17 cellular contexts compared by ENCODE assay signal in the genomic region with DNA sequence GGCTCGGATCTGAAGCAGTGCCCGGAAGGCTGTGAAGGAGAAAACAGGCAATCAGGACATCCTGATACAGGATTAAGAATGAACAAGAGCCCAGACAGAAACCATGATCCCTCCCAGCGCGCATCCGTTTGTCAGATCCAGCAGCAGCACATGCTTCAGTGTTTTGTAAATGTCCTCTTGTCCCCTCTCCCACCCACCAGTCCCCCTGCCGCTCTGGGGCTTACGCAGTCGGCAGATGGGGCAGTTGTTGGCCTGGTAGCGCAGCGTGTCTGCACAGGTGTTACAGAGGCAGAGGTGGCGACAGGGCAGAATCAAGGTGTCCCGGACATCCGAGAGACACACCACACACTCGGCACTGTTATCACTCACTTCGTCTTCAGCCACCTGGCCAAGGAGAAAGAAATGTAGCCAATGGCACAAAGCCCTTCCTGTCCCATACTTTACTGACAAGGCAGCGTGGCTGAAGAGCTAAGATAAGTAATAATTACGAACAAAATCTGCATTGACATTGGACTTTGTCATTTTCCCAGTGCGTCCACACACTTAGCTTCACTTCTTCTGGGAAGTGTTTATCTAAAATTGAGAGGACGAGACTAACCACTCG. TPM values are rescaled to one million over a fixed set of nuclear protein-coding genes. Genes with fewer than 3 reads are reported as not detected.
DNase-seq lines count a peak whose midpoint lies in the region; ATAC-seq and TF ChIP-seq lines count a peak whose summit lies in the region.
"Had no signal": no experiment of that assay in that cellular context is flagged by ENCODE, and none has a peak within 500 bp of the region (broad histone marks: within the 10 kb centered on the region; RNA-seq: fewer than 3 reads in every experiment).

No MANE protein-coding gene starts in this region.

- peaks cover 28% of the 10 kb centered on the region for H3K36me3 Mint-ChIP-seq in activated CD4-positive, alpha-beta memory T cell treated with anti-CD3 and anti-CD28 coated beads for 36 hours
- peaks cover 66% of the 10 kb centered on the region for H3K36me3 Mint-ChIP-seq in activated CD4-positive, alpha-beta memory T cell treated with anti-CD3 and anti-CD28 coated beads, Interleukin-2, amount 10 ng/mL, durations not matched to agents 7 days and 5 days (ENCODE audit: low read depth)
- H3K36me3 Mint-ChIP-seq in GM23338 (ENCODE audit: low read depth), result peaks cover 3% of the 10 kb centered on the region; the same call in 1 of the 3 replicates

- no peaks in the 10 kb centered on the region for H3K27me3 Mint-ChIP-seq in activated CD4-positive, alpha-beta memory T cell treated with anti-CD3 and anti-CD28 coated beads for 36 hours
- no peaks in the 10 kb centered on the region for H3K27me3 Mint-ChIP-seq in activated CD4-positive, alpha-beta memory T cell treated with anti-CD3 and anti-CD28 coated beads, Interleukin-2, amount 10 ng/mL, durations not matched to agents 7 days and 5 days
- H3K27me3 Mint-ChIP-seq in GM23338 (ENCODE audit: insufficient read depth, low read depth, poor library complexity), result peaks cover 3% of the 10 kb centered on the region

- no peaks in the 10 kb centered on the region for H3K9me3 Mint-ChIP-seq in activated CD4-positive, alpha-beta memory T cell treated with anti-CD3 and anti-CD28 coated beads for 36 hours
- H3K9me3 Mint-ChIP-seq in activated CD4-positive, alpha-beta memory T cell treated with anti-CD3 and anti-CD28 coated beads, Interleukin-2, amount 10 ng/mL, durations not matched to agents 7 days and 5 days, result no peaks in the 10 kb centered on the region
- H3K9me3 Mint-ChIP-seq in GM23338, result no peaks in the 10 kb centered on the region

- H3K27ac ChIP-seq in cingulate gyrus (ENCODE audit: low read depth, low read length), result peak overlapping the region; percentile 15
- peak overlapping the region; percentile 73 to 86 for H3K27ac ChIP-seq in testis
- H3K27ac ChIP-seq in GM23338 (ENCODE audit: low read depth), result no peak overlapping the region
- H3K27ac ChIP-seq: BLaER1 treated with 17β-estradiol and CSF1 and Interleukin-3, amounts not matched to agents 10 nM and 100 nM; SJSA1 had no signal

- peaks cover 8% of the 10 kb centered on the region; the same call in 1 of the 2 replicates for H3F3A ChIP-seq in GM23338 (replicated peaks; ENCODE audit: low read depth)

- CTCF ChIA-PET in activated CD4-positive, alpha-beta memory T cell treated with anti-CD3 and anti-CD28 coated beads for 36 hours (lab: Charles Lee), result interaction anchor here (0.9 kb wide), 1 partner anchor 114 kb away, joined by 4 read pairs; no protein-coding TSS in a partner anchor
- CTCF ChIA-PET in activated CD4-positive, alpha-beta memory T cell treated with anti-CD3 and anti-CD28 coated beads, Interleukin-2, amount 10 ng/mL, durations not matched to agents 7 days and 5 days (lab: Charles Lee), result interaction anchor here (0.8 kb wide), 1 partner anchor 118 kb away, joined by 3 read pairs; no protein-coding TSS in a partner anchor

- H3K4me3 Mint-ChIP-seq in activated CD4-positive, alpha-beta memory T cell treated with anti-CD3 and anti-CD28 coated beads for 36 hours, result no peak overlapping the region
- H3K4me3 Mint-ChIP-seq in activated CD4-positive, alpha-beta memory T cell treated with anti-CD3 and anti-CD28 coated beads, Interleukin-2, amount 10 ng/mL, durations not matched to agents 7 days and 5 days, result no peak overlapping the region
- no peak overlapping the region for H3K4me3 Mint-ChIP-seq in GM23338

- H3K9me3 ChIP-seq in testis, result no peaks in the 10 kb centered on the region
- H3K9me3 ChIP-seq: BLaER1 treated with 17β-estradiol and CSF1 and Interleukin-3, amounts not matched to agents 10 nM and 100 nM; SJSA1 had no signal

- H3K36me3 ChIP-seq in testis (ENCODE audit: low read depth, missing control alignments) (no peaks in the 10 kb centered on the region), GM23338 (ENCODE audit: insufficient read depth) (no peaks in the 10 kb centered on the region)
- H3K36me3 ChIP-seq: BLaER1 treated with 17β-estradiol and CSF1 and Interleukin-3, amounts not matched to agents 10 nM and 100 nM; SJSA1 had no signal

- TF ChIP-seq CTCF in testis (IDR thresholded peaks at IDR 0.05), result no peak
- TF ChIP-seq CTCF in GM23338 (conservative IDR thresholded peaks at IDR 0.05; ENCODE audit: low read depth in 2 of 2), result no peak

- 40 to 58% methylated on average over 20 of the region's 20 CpGs for WGBS in testis, 2 donors

- H3K27me3 ChIP-seq in testis, result no peaks in the 10 kb centered on the region
- H3K27me3 ChIP-seq in GM23338 (ENCODE audit: insufficient read depth), result no peaks in the 10 kb centered on the region
- H3K27me3 ChIP-seq: BLaER1 treated with 17β-estradiol and CSF1 and Interleukin-3, amounts not matched to agents 10 nM and 100 nM; SJSA1 had no signal

- DNase-seq in activated CD4-positive, alpha-beta memory T cell treated with anti-CD3 and anti-CD28 coated beads for 36 hours, result no peak
- no peak for DNase-seq in activated CD4-positive, alpha-beta memory T cell treated with anti-CD3 and anti-CD28 coated beads, Interleukin-2, amount 10 ng/mL, durations not matched to agents 7 days and 5 days
- peak; percentile 71 for DNase-seq in mesenteric fat pad (ENCODE audit: low spot score)
- DNase-seq in testis, result peak; percentile 17
- DNase-seq in GM23338 (ENCODE audit: low spot score), result no peak
- DNase-seq in HuH-7 (ENCODE audit: low spot score), result no peak
- DNase-seq: H7, KBM-7, NCI-H1436 treated with DMSO at 0.1 percent for 48 hours, NCI-H2081, NCI-H774 had no signal

- H3K27ac Mint-ChIP-seq in activated CD4-positive, alpha-beta memory T cell treated with anti-CD3 and anti-CD28 coated beads for 36 hours, result peak overlapping the region; percentile 28
- H3K27ac Mint-ChIP-seq in activated CD4-positive, alpha-beta memory T cell treated with anti-CD3 and anti-CD28 coated beads, Interleukin-2, amount 10 ng/mL, durations not matched to agents 7 days and 5 days, result no peak overlapping the region
- H3K27ac Mint-ChIP-seq in GM23338, result no peak overlapping the region

- H3K4me2 ChIP-seq in GM23338, result no peak overlapping the region
- H3K4me2 ChIP-seq: BLaER1 treated with 17β-estradiol and CSF1 and Interleukin-3, amounts not matched to agents 10 nM and 100 nM had no signal

- intact Hi-C loops in activated CD4-positive, alpha-beta memory T cell treated with anti-CD3 and anti-CD28 coated beads for 36 hours (cut with micrococcal nuclease), result no loop called here
- intact Hi-C loops in testis (cut with DNase I; ENCODE audit: low total_unique reads), result no loop called here

- no peak overlapping the region for H3K4me3 ChIP-seq in testis
- no peak overlapping the region for H3K4me3 ChIP-seq in GM23338
- H3K4me3 ChIP-seq: BLaER1 treated with 17β-estradiol and CSF1 and Interleukin-3, amounts not matched to agents 10 nM and 100 nM; SJSA1 had no signal

- no peaks in the 10 kb centered on the region for H4K20me1 ChIP-seq in GM23338 (replicated peaks; ENCODE audit: insufficient read depth)
- H4K20me1 ChIP-seq: BLaER1 treated with 17β-estradiol and CSF1 and Interleukin-3, amounts not matched to agents 10 nM and 100 nM had no signal

- peaks cover 47% of the 10 kb centered on the region for H3K4me1 ChIP-seq in testis
- H3K4me1 ChIP-seq in GM23338 (ENCODE audit: insufficient read depth), result peaks cover 14% of the 10 kb centered on the region
- H3K4me1 ChIP-seq: BLaER1 treated with 17β-estradiol and CSF1 and Interleukin-3, amounts not matched to agents 10 nM and 100 nM had no signal

- H3K4me1 Mint-ChIP-seq in activated CD4-positive, alpha-beta memory T cell treated with anti-CD3 and anti-CD28 coated beads for 36 hours (ENCODE audit: low read depth), result peaks cover 8% of the 10 kb centered on the region
- peaks cover 4% of the 10 kb centered on the region for H3K4me1 Mint-ChIP-seq in activated CD4-positive, alpha-beta memory T cell treated with anti-CD3 and anti-CD28 coated beads, Interleukin-2, amount 10 ng/mL, durations not matched to agents 7 days and 5 days
- H3K4me1 Mint-ChIP-seq in GM23338, result peaks cover 25% of the 10 kb centered on the region

- TF ChIP-seq POLR2A in testis (IDR thresholded peaks at IDR 0.05), result no peak

- H3K9me2 ChIP-seq in GM23338 (ENCODE audit: insufficient read depth), result no peaks in the 10 kb centered on the region

- no peaks in the 10 kb centered on the region for H3K79me2 ChIP-seq in GM23338 (replicated peaks; ENCODE audit: insufficient read depth)

- ATAC-seq in GM23338, result no peak
- no peak for ATAC-seq in GM21528 (IDR thresholded peaks at IDR 0.05; ENCODE audit: low FRiP score, unreplicated experiment)

- no peak overlapping the region for H2AFZ ChIP-seq in GM23338

- POLR2A ChIA-PET in activated CD4-positive, alpha-beta memory T cell treated with anti-CD3 and anti-CD28 coated beads for 36 hours (lab: Charles Lee), result no interaction called here
- POLR2A ChIA-PET in activated CD4-positive, alpha-beta memory T cell treated with anti-CD3 and anti-CD28 coated beads, Interleukin-2, amount 10 ng/mL, durations not matched to agents 7 days and 5 days (lab: Charles Lee), result no interaction called here

TF ChIP-seq in GM23338, 12 proteins besides CTCF, POLR2A, EP300 and RAD21 (continues in another document):
- TF ChIP-seq EZH2phosphoT487 (IDR thresholded peaks at IDR 0.05; ENCODE audit: unreplicated experiment) (no peak), ZNF114 (CRISPR knock-in tag; IDR thresholded peaks at IDR 0.05) (no peak), NANOG (IDR thresholded peaks at IDR 0.05; ENCODE audit: borderline replicate concordance) (no peak)

RNA-seq across cellular contexts. Expression of a gene that starts 20.7 kb away (rescaled TPM):
- total RNA-seq in activated CD4-positive, alpha-beta memory T cell treated with anti-CD3 and anti-CD28 coated beads for 36 hours, result under 1 TPM; 0.22 to 0.29 TPM
- under 1 TPM; 0.13 to 0.15 TPM for total RNA-seq in activated CD4-positive, alpha-beta memory T cell treated with anti-CD3 and anti-CD28 coated beads, Interleukin-2, amount 10 ng/mL, durations not matched to agents 7 days and 5 days
- total RNA-seq in mesenteric fat pad (0.16 TPM), testis (10 to 100 TPM; 22.9 to 29.4 TPM)
- polyA plus RNA-seq in testis (ENCODE audit: insufficient read depth, low read depth, low replicate concordance) (30.5 TPM), GM23338 (2016; fragmentation: Nextera tagmentation; extraction: Ambion mirVana) (2.3 and 2.8 TPM in 2 replicates)
- total RNA-seq in GM23338 (2014; rRNA removed; shearing (Covaris generic)), result 8.7 and 12.3 TPM in 2 replicates
- total RNA-seq: HT1080, NCI-H460, SJSA1 had no signal

RNA-seq across cellular contexts. Expression of a gene that starts 58.1 kb away (rescaled TPM):
- total RNA-seq in activated CD4-positive, alpha-beta memory T cell treated with anti-CD3 and anti-CD28 coated beads for 36 hours, result 10 to 100 TPM; 63.3 to 66.0 TPM
- total RNA-seq in activated CD4-positive, alpha-beta memory T cell treated with anti-CD3 and anti-CD28 coated beads, Interleukin-2, amount 10 ng/mL, durations not matched to agents 7 days and 5 days, result 100 to 1,000 TPM; 119 to 120 TPM
- total RNA-seq in mesenteric fat pad, result 117 TPM
- total RNA-seq in testis, result 100 to 1,000 TPM; 138 TPM
- polyA plus RNA-seq in testis (ENCODE audit: insufficient read depth, low read depth, low replicate concordance), result 99.1 TPM
- 65.9 and 75.4 TPM in 2 replicates for total RNA-seq in GM23338 (2014; rRNA removed; shearing (Covaris generic))
- polyA plus RNA-seq in GM23338 (2016; fragmentation: Nextera tagmentation; extraction: Ambion mirVana), result 77.4 and 77.5 TPM in 2 replicates

Comparison
In these comparisons a context has a peak if more than half of its experiments do, and no peak if none do; other contexts are left out.
1. DNase-seq: peak in mesenteric fat pad (single experiment) and testis (single experiment); none in activated CD4-positive, alpha-beta memory T cell treated with anti-CD3 and anti-CD28 coated beads for 36 hours (single experiment), activated CD4-positive, alpha-beta memory T cell treated with anti-CD3 and anti-CD28 coated beads, Interleukin-2, amount 10 ng/mL, durations not matched to agents 7 days and 5 days (single experiment), GM23338 (single experiment) and HuH-7 (single experiment).